In genomic region chr1:183830389-183830788, GRCh38 we compare ENCODE assay signal across 26 cellular contexts.
"Had no signal": no experiment of that assay in that cellular context is flagged by ENCODE, and none has a peak within 500 bp of the region (broad histone marks: within the 10 kb centered on the region; RNA-seq: fewer than 3 reads in every experiment).

No MANE protein-coding gene starts in this region.

- H3K4me1 ChIP-seq: prostate gland had no signal

- H3K27ac Mint-ChIP-seq: activated CD4-positive, alpha-beta memory T cell treated with anti-CD3 and anti-CD28 coated beads, Interleukin-2, amount 10 ng/mL, durations not matched to agents 7 days and 5 days; activated CD4-positive, alpha-beta T cell treated with anti-CD3 and anti-CD28 coated beads, Interleukin-2, amount 10 ng/mL, durations not matched to agents 24 days and 14 days; activated naive CD4-positive, alpha-beta T cell treated with anti-CD3 and anti-CD28 coated beads for 36 hours; activated T-cell treated with anti-CD3 and anti-CD28 coated beads, Interleukin-2, amount 50 U/mL, for 72 hours; effector memory CD8-positive, alpha-beta T cell; naive thymus-derived CD8-positive, alpha-beta T cell; stimulated activated naive CD8-positive, alpha-beta T cell treated with anti-CD3 and anti-CD28 coated beads, Interleukin-15, Interleukin-2, amounts not matched to agents 100 ng/mL and 50 ng/mL, for 24 hours; T-cell; T-helper 2 cell treated with Interferon-gamma antibody and Interleukin-4, amounts not matched to agents 5 μg/mL and 100 μg/mL, for 36 hours had no signal

- ATAC-seq: activated CD4-positive, CD25-positive, alpha-beta regulatory T cell treated with anti-CD3 and anti-CD28 coated beads, Interleukin-2, amount 50 U/mL, for 24 hours; activated T-cell treated with anti-CD3 and anti-CD28 coated beads, Interleukin-2, amount 50 U/mL, for 72 hours; body of pancreas; effector memory CD8-positive, alpha-beta T cell; esophagus mucosa; gastrocnemius medialis; lower lobe of right lung; naive thymus-derived CD8-positive, alpha-beta T cell; T-cell had no signal

- H3K9me3 Mint-ChIP-seq: activated CD4-positive, alpha-beta memory T cell treated with anti-CD3 and anti-CD28 coated beads, Interleukin-2, amount 10 ng/mL, durations not matched to agents 7 days and 5 days; activated CD4-positive, alpha-beta T cell treated with anti-CD3 and anti-CD28 coated beads, Interleukin-2, amount 10 ng/mL, durations not matched to agents 24 days and 14 days; activated naive CD4-positive, alpha-beta T cell treated with anti-CD3 and anti-CD28 coated beads for 36 hours; activated T-cell treated with anti-CD3 and anti-CD28 coated beads, Interleukin-2, amount 50 U/mL, for 72 hours; effector memory CD8-positive, alpha-beta T cell; naive thymus-derived CD8-positive, alpha-beta T cell; stimulated activated naive CD8-positive, alpha-beta T cell treated with anti-CD3 and anti-CD28 coated beads, Interleukin-15, Interleukin-2, amounts not matched to agents 100 ng/mL and 50 ng/mL, for 24 hours; T-cell; T-helper 2 cell treated with Interferon-gamma antibody and Interleukin-4, amounts not matched to agents 5 μg/mL and 100 μg/mL, for 36 hours had no signal

- DNase-seq: activated CD4-positive, alpha-beta memory T cell treated with anti-CD3 and anti-CD28 coated beads, Interleukin-2, amount 10 ng/mL, durations not matched to agents 7 days and 5 days; activated CD4-positive, alpha-beta T cell treated with anti-CD3 and anti-CD28 coated beads, Interleukin-2, amount 10 ng/mL, durations not matched to agents 24 days and 14 days; activated effector memory CD4-positive, alpha-beta T cell treated with Interleukin-2 at 50 U/mL for 16 hours; activated naive CD4-positive, alpha-beta T cell treated with anti-CD3 and anti-CD28 coated beads for 36 hours; activated T-cell treated with anti-CD3 and anti-CD28 coated beads, Interleukin-2, amount 50 U/mL, for 72 hours; body of pancreas; central memory CD4-positive, alpha-beta T cell; effector memory CD8-positive, alpha-beta T cell; gastrocnemius medialis; lower lobe of right lung; naive thymus-derived CD8-positive, alpha-beta T cell; stimulated activated CD4-positive, alpha-beta T cell treated with anti-CD3 and anti-CD28 coated beads, Interleukin-4, amount 100 ng/mL, for 4 hours; T-cell; testis; trophoblast cell; uterus had no signal

- H3K36me3 Mint-ChIP-seq: T-cell had no signal

- H3K36me3 ChIP-seq: gastrocnemius medialis, lower lobe of right lung, prostate gland, right atrium auricular region, uterus had no signal

- H3K27ac ChIP-seq: body of pancreas, gastrocnemius medialis, lower lobe of right lung, prostate gland, right atrium auricular region, testis, uterus, VCaP had no signal

- H3K27me3 ChIP-seq: body of pancreas, gastrocnemius medialis, right atrium auricular region, testis, uterus had no signal

- H3K4me3 Mint-ChIP-seq: activated CD4-positive, alpha-beta memory T cell treated with anti-CD3 and anti-CD28 coated beads, Interleukin-2, amount 10 ng/mL, durations not matched to agents 7 days and 5 days; activated CD4-positive, alpha-beta T cell treated with anti-CD3 and anti-CD28 coated beads, Interleukin-2, amount 10 ng/mL, durations not matched to agents 24 days and 14 days; activated naive CD4-positive, alpha-beta T cell treated with anti-CD3 and anti-CD28 coated beads for 36 hours; activated T-cell treated with anti-CD3 and anti-CD28 coated beads, Interleukin-2, amount 50 U/mL, for 72 hours; effector memory CD8-positive, alpha-beta T cell; naive thymus-derived CD8-positive, alpha-beta T cell; stimulated activated naive CD8-positive, alpha-beta T cell treated with anti-CD3 and anti-CD28 coated beads, Interleukin-15, Interleukin-2, amounts not matched to agents 100 ng/mL and 50 ng/mL, for 24 hours; T-cell; T-helper 2 cell treated with Interferon-gamma antibody and Interleukin-4, amounts not matched to agents 5 μg/mL and 100 μg/mL, for 36 hours had no signal

- H3K4me3 ChIP-seq: body of pancreas, gastrocnemius medialis, lower lobe of right lung, prostate gland, right atrium auricular region, testis, uterus had no signal

- FAIRE-seq: colon, endothelial cell of umbilical vein, islet of Langerhans had no signal

- H3K4me1 Mint-ChIP-seq: activated CD4-positive, alpha-beta memory T cell treated with anti-CD3 and anti-CD28 coated beads, Interleukin-2, amount 10 ng/mL, durations not matched to agents 7 days and 5 days; activated CD4-positive, alpha-beta T cell treated with anti-CD3 and anti-CD28 coated beads, Interleukin-2, amount 10 ng/mL, durations not matched to agents 24 days and 14 days; naive thymus-derived CD8-positive, alpha-beta T cell; T-cell had no signal

- H3K9me3 ChIP-seq: body of pancreas, gastrocnemius medialis, lower lobe of right lung, prostate gland, right atrium auricular region, testis, uterus had no signal

- H3K27me3 Mint-ChIP-seq: activated CD4-positive, alpha-beta memory T cell treated with anti-CD3 and anti-CD28 coated beads, Interleukin-2, amount 10 ng/mL, durations not matched to agents 7 days and 5 days; activated CD4-positive, alpha-beta T cell treated with anti-CD3 and anti-CD28 coated beads, Interleukin-2, amount 10 ng/mL, durations not matched to agents 24 days and 14 days; stimulated activated naive CD8-positive, alpha-beta T cell treated with anti-CD3 and anti-CD28 coated beads, Interleukin-15, Interleukin-2, amounts not matched to agents 100 ng/mL and 50 ng/mL, for 24 hours; T-cell had no signal
